Comparison of ENCODE assay signal across 8 cellular contexts in genomic region chrX:24506082-24506481, GRCh38. TPM values are rescaled to one million over a fixed set of nuclear protein-coding genes. Genes with fewer than 3 reads are reported as not detected.
DNase-seq lines count a peak whose midpoint lies in the region; ATAC-seq, FAIRE-seq and TF ChIP-seq lines count a peak whose summit lies in the region.

No MANE protein-coding gene starts in this region.

- H3K4me1 ChIP-seq in astrocyte (ENCODE audit: insufficient read depth, low read length), result peaks cover 3% of the 10 kb centered on the region
- H3K4me1 ChIP-seq in lower lobe of right lung, result no peaks in the 10 kb centered on the region
- no peaks in the 10 kb centered on the region for H3K4me1 ChIP-seq in stomach

- no peaks in the 10 kb centered on the region for H3K9me3 Mint-ChIP-seq in astrocyte (ENCODE audit: unreplicated experiment)

- intact Hi-C loops in lower lobe of right lung (cut with DNase I), result loop anchor here (10.0 kb wide), 1 partner anchor 111 kb away; no protein-coding TSS in a partner anchor
- intact Hi-C loops in stomach (cut with DNase I; ENCODE audit: low total_unique reads), result loop anchor here (10.0 kb wide), 1 partner anchor 111 kb away; no protein-coding TSS in a partner anchor

- H3K36me3 ChIP-seq in astrocyte (ENCODE audit: insufficient read depth, low read length) (no peaks in the 10 kb centered on the region), lower lobe of right lung (peaks cover 3% of the 10 kb centered on the region), stomach (peaks cover 0 to 22% (median 3%) of the 10 kb centered on the region in 4 donors)

- no peaks in the 10 kb centered on the region for H3K79me2 ChIP-seq in astrocyte (ENCODE audit: insufficient read depth, low read length)

- WGBS in stomach, 5 donors, result 30 to 69% (median 40%) methylated on average over 1 of the region's 1 CpG

- no peaks in the 10 kb centered on the region for H3K36me3 Mint-ChIP-seq in astrocyte (ENCODE audit: low read depth, unreplicated experiment)

- no peak for TF ChIP-seq POLR2A in stomach (IDR thresholded peaks at IDR 0.05)

- H3K4me1 Mint-ChIP-seq in astrocyte (ENCODE audit: low read depth, unreplicated experiment), result peaks cover 5% of the 10 kb centered on the region

- H3K27ac Mint-ChIP-seq in astrocyte (ENCODE audit: unreplicated experiment), result no peak overlapping the region

- no peak overlapping the region for H3K9ac ChIP-seq in astrocyte (ENCODE audit: low read length)

- H3K4me3 ChIP-seq in astrocyte (ENCODE audit: insufficient read depth, low read depth, low read length) (no peak overlapping the region), lower lobe of right lung (no peak overlapping the region), coronary artery (no peak overlapping the region), stomach (no peak overlapping the region)

- H3K9me3 ChIP-seq in astrocyte (ENCODE audit: insufficient read depth, low read depth, low read length) (no peaks in the 10 kb centered on the region), lower lobe of right lung (no peaks in the 10 kb centered on the region), stomach (no peaks in the 10 kb centered on the region)

- DNase-seq in A172 (ENCODE audit: low spot score), result peak; percentile 79
- peak; percentile 28 for DNase-seq in astrocyte (ENCODE audit: low read depth)
- DNase-seq in superior temporal gyrus (ENCODE audit: extremely low spot score), result no peak
- no peak for DNase-seq in lower lobe of right lung
- DNase-seq in coronary artery (ENCODE audit: low spot score), result no peak
- no peak for DNase-seq in stomach

- H2AFZ ChIP-seq in astrocyte (ENCODE audit: low read depth, low read length), result no peak overlapping the region

- peak overlapping the region; percentile 46 for H3K4me2 ChIP-seq in astrocyte (ENCODE audit: low read length)

- H4K20me1 ChIP-seq in astrocyte (ENCODE audit: insufficient read depth, low read length), result no peaks in the 10 kb centered on the region

- ATAC-seq in GM18517 (IDR thresholded peaks at IDR 0.05; ENCODE audit: unreplicated experiment) (peak; percentile 39), HG03565 (IDR thresholded peaks at IDR 0.05; ENCODE audit: unreplicated experiment) (peak; percentile 38), lower lobe of right lung (no peak)

- no peak for TF ChIP-seq EP300 in stomach (IDR thresholded peaks at IDR 0.05)

- H3K27me3 ChIP-seq in astrocyte (ENCODE audit: insufficient read depth, low read length) (no peaks in the 10 kb centered on the region), lower lobe of right lung (ENCODE audit: low read depth) (no peaks in the 10 kb centered on the region), stomach (no peaks in the 10 kb centered on the region)

- FAIRE-seq in astrocyte (lab: Jason Lieb, UNC), result no peak

- no peak overlapping the region for H3K4me3 Mint-ChIP-seq in astrocyte (ENCODE audit: unreplicated experiment)

- no peaks in the 10 kb centered on the region for H3K27me3 Mint-ChIP-seq in astrocyte (ENCODE audit: low read depth, unreplicated experiment)

- TF ChIP-seq CTCF in astrocyte (IDR thresholded peaks at IDR 0.05; ENCODE audit: insufficient read depth, low read depth, low read length) (no peak), lower lobe of right lung (IDR thresholded peaks at IDR 0.05) (no peak), coronary artery (IDR thresholded peaks at IDR 0.05) (no peak), stomach (IDR thresholded peaks at IDR 0.05) (no peak)

- H3K27ac ChIP-seq in astrocyte (ENCODE audit: low read depth, low read length) (no peak overlapping the region), lower lobe of right lung (no peak overlapping the region), coronary artery (no peak overlapping the region), stomach (no peak overlapping the region)

RNA-seq across cellular contexts. Expression of gene PDK3, which starts 41.0 kb away (rescaled TPM):
- total RNA-seq in A172 (2014; rRNA removed; shearing (Covaris generic)), result 13.6 and 16.9 TPM in 2 replicates
- total RNA-seq in astrocyte (4.6 and 6.6 TPM in 2 replicates), lower lobe of right lung (22.3 TPM), stomach (10 to 100 TPM in 3 of 5 donors, 1 to 10 TPM in 1, under 1 TPM in 1; 0.29 to 81.1 (median 22.0) TPM)
- polyA plus RNA-seq in stomach, result 1 to 10 TPM; 2.0 to 3.2 (median 2.3) TPM

Comparison
In these comparisons a context has a peak if more than half of its experiments do, and no peak if none do; other contexts are left out.
1. DNase-seq: peak in A172 (single experiment) and astrocyte (single experiment); none in superior temporal gyrus (single experiment), lower lobe of right lung (single experiment), coronary artery (single experiment) and stomach (single experiment).
2. ATAC-seq: peak in GM18517 (single experiment) and HG03565 (single experiment); none in lower lobe of right lung (0 of 2).